ENCODE assay signal across 1 cellular context in the genomic region with DNA sequence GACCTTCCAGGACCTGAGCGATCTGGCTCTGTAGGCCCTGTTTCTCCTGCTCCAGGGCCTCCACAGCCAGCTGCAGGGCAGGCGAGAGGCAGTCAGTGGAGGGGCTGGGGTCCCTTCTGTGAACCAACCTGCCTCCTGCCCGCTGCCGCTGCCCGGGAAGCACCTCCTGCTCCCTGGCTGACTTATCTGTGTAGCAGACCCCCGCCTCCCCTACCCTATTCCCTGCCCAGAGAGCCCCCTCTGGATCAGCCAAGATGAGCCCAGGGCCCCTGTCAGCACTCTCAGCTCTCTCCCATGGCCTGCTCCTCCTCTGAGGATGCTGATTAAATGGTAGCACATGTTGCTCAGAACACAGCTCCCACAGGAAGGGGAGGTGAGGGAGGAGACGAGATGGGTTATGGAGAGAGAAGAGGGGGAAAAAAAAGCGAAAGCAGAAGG.
TF ChIP-seq lines count a peak whose summit lies in the region.

No MANE protein-coding gene starts in this region.

TF ChIP-seq in endothelial cell of umbilical vein, 7 proteins besides CTCF, POLR2A, EP300 and RAD21:
- no peak for TF ChIP-seq EZH2 (IDR thresholded peaks at IDR 0.05; ENCODE audit: borderline replicate concordance, low read depth, low read length, severe bottlenecking)
- TF ChIP-seq POLR2AphosphoS5 (IDR thresholded peaks at IDR 0.05; ENCODE audit: insufficient read depth, low read depth, low read length): no peak
- TF ChIP-seq, protein P1, sequence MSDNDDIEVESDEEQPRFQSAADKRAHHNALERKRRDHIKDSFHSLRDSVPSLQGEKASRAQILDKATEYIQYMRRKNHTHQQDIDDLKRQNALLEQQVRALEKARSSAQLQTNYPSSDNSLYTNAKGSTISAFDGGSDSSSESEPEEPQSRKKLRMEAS (IDR thresholded peaks at IDR 0.05; ENCODE audit: insufficient read depth, insufficient read length): no peak
- no peak for TF ChIP-seq MYC (IDR thresholded peaks at IDR 0.05; ENCODE audit: low read depth, low read length)
- TF ChIP-seq JUN (IDR thresholded peaks at IDR 0.05; ENCODE audit: borderline replicate concordance, insufficient read depth, insufficient read length, low read depth): no peak
- no peak for TF ChIP-seq GATA2 (IDR thresholded peaks at IDR 0.05; ENCODE audit: insufficient read depth, insufficient read length, low read depth, low read length)
- TF ChIP-seq FOS (IDR thresholded peaks at IDR 0.05; ENCODE audit: borderline replicate concordance, insufficient read depth, low read length): no peak
